ENCODE assay signal across 10 cellular contexts in the genomic region with DNA sequence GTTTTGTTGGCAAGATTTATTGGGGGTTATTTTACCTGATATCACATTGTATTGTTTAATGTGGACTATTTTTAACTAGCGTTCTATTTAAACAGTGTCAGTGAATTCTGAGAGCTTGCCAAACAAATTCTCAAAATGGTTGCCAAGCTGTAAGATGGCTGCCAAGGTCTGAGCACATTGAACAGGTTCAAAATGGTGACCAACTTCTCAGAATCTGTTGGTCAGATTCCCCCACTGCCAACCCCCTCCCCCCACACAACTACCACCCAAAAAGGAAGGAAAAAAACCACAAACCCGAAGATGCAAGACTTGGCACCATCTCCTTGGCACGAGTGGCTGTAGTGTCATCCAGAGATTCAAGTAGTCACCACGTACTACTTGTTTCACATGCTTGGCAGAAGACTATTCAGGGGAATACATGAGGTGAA.
A peak's percentile ranks its signal among the peaks of the same experiment; 100 is the strongest.
DNase-seq lines count a peak whose midpoint lies in the region; ATAC-seq, FAIRE-seq and TF ChIP-seq lines count a peak whose summit lies in the region.
"Had no signal": no experiment of that assay in that cellular context is flagged by ENCODE, and none has a peak within 500 bp of the region (broad histone marks: within the 10 kb centered on the region; RNA-seq: fewer than 3 reads in every experiment).

No MANE protein-coding gene starts in this region.

- intact Hi-C loops in pancreas (cut with DNase I), result no loop called here

- H3K36me3 ChIP-seq in pancreas, result no peaks in the 10 kb centered on the region

- peaks cover 4 to 35% (median 31%) of the 10 kb centered on the region in 3 donors for H3K4me1 ChIP-seq in pancreas

- no peaks in the 10 kb centered on the region for H3K27me3 ChIP-seq in pancreas

- H3K27ac ChIP-seq in pancreas, result peak overlapping the region in 2 of 4 donors; percentile 6 to 59

- WGBS in pancreas, 2 donors, result 13 to 20% methylated on average over 4 of the region's 4 CpGs

- H3K4me3 ChIP-seq in fibroblast of pulmonary artery (replicated peaks; ENCODE audit: low read depth, low read length) (no peak overlapping the region), pancreas (peak overlapping the region in 2 of 4 donors; percentile 23 to 31)

- TF ChIP-seq CTCF in fibroblast of pulmonary artery (IDR thresholded peaks at IDR 0.05; ENCODE audit: low read length, missing control alignments) (no peak), pancreas (IDR thresholded peaks at IDR 0.05) (no peak)

- DNase-seq in G401 (ENCODE audit: low spot score), result peak; percentile 81
- DNase-seq in RCC 7860 (ENCODE audit: low spot score), result peak; percentile 44
- peak; percentile 35 for DNase-seq in fibroblast of pulmonary artery (ENCODE audit: low read depth)
- peak in 4 of 6 donors; percentile 26 to 65 (median 44) for DNase-seq in pancreas
- no peak for DNase-seq in globus pallidus (ENCODE audit: low spot score)
- no peak for DNase-seq in RKO (ENCODE audit: low spot score)
- DNase-seq: CD4-positive, alpha-beta T cell; NCI-H1048 had no signal

- peak; percentile 86 for FAIRE-seq in RCC 7860 (lab: Jason Lieb, UNC)
- no peak for FAIRE-seq in pancreas (lab: Jason Lieb, UNC)

- H3K9me3 ChIP-seq in pancreas, result no peaks in the 10 kb centered on the region

- in situ Hi-C loops in G401 (cut with HindIII; ENCODE audit: low sequenced_read_pairs), result no loop called here

- ATAC-seq in pancreas (peak; percentile 82 to 90 (median 85)), HG03139 (IDR thresholded peaks at IDR 0.05; ENCODE audit: unreplicated experiment) (no peak), GM19035 (IDR thresholded peaks at IDR 0.05; ENCODE audit: unreplicated experiment) (no peak)

Comparison
In these comparisons a context has a peak if more than half of its experiments do, and no peak if none do; other contexts are left out.
1. DNase-seq: peak in G401 (single experiment), RCC 7860 (single experiment), fibroblast of pulmonary artery (single experiment) and pancreas (4 of 6); none in globus pallidus (single experiment) and RKO (single experiment).
2. ATAC-seq: peak in pancreas (4 of 4); none in HG03139 (single experiment) and GM19035 (single experiment).